In genomic region chr4:10629394-10629793, GRCh38 we compare ENCODE assay signal across 26 cellular contexts. TPM values are rescaled to one million over a fixed set of nuclear protein-coding genes. Genes with fewer than 3 reads are reported as not detected.
DNase-seq lines count a peak whose midpoint lies in the region; ATAC-seq, FAIRE-seq and TF ChIP-seq lines count a peak whose summit lies in the region.
"Had no signal": no experiment of that assay in that cellular context is flagged by ENCODE, and none has a peak within 500 bp of the region (broad histone marks: within the 10 kb centered on the region; RNA-seq: fewer than 3 reads in every experiment).

No MANE protein-coding gene starts in this region.

- no peak overlapping the region for H3K9ac ChIP-seq in GM12878 (ENCODE audit: control insufficient read depth, insufficient read depth, low read length)

- no peak for TF ChIP-seq EP300 in GM12878 (IDR thresholded peaks at IDR 0.05; ENCODE audit: borderline replicate concordance in 1 of 2, control insufficient read depth in 1 of 2, low read depth in 2 of 2, low read length in 2 of 2)

- CTCF ChIA-PET in GM12878 (lab: Yijun Ruan, JAX) = interaction anchor here (0.9 kb wide), 1 partner anchor 589 kb away, joined by 5 read pairs; no protein-coding TSS in a partner anchor

- peaks cover 4% of the 10 kb centered on the region; the same call in 1 of the 2 replicates for H3K4me1 ChIP-seq in GM12878 (ENCODE audit: control insufficient read depth, insufficient read depth, low read length)
- H3K4me1 ChIP-seq: gastrocnemius medialis, uterus had no signal

- H3K27me3 ChIP-seq in GM12878 (replicated peaks in 1 of 2; ENCODE audit: control insufficient read depth in 2 of 2, insufficient read depth in 2 of 2, low read length in 1 of 2) (no peaks in the 10 kb centered on the region), MG63 (no peaks in the 10 kb centered on the region)
- H3K27me3 ChIP-seq: gastrocnemius medialis, uterus had no signal

- TF ChIP-seq POLR2A in GM12878 (IDR thresholded peaks at IDR 0.05; ENCODE audit: low read depth, low read length) = no peak

- in situ Hi-C loops in GM12878 (cut with MboI) = no loop called here

- H3K36me3 ChIP-seq in GM12878 (ENCODE audit: control insufficient read depth in 2 of 2, insufficient read depth in 2 of 2, low read length in 1 of 2) (peaks cover 0 to 3% of the 10 kb centered on the region in 2 experiments; a peak in 2 of 4 replicates), MG63 (no peaks in the 10 kb centered on the region)
- H3K36me3 ChIP-seq: gastrocnemius medialis, uterus had no signal

- RAD21 ChIA-PET in GM12878 (lab: Charles Lee; ENCODE audit: unreplicated experiment) = interaction anchor here (1.3 to 1.7 kb wide), 2 partner anchors 9 to 61 kb away, joined by 3 to 4 read pairs; no protein-coding TSS in a partner anchor

- H3K79me2 ChIP-seq in GM12878 (ENCODE audit: control insufficient read depth, insufficient read depth, low read length) = no peaks in the 10 kb centered on the region

- H3K4me2 ChIP-seq in GM12878 (ENCODE audit: control insufficient read depth, insufficient read depth) = no peak overlapping the region

- H3K4me3 ChIP-seq in GM12865 (ENCODE audit: low read depth, low read length) (no peak overlapping the region), GM12878 (no peak overlapping the region), MG63 (no peak overlapping the region)
- H3K4me3 ChIP-seq: gastrocnemius medialis, uterus had no signal

- 20% methylated on average over 4 of the region's 4 CpGs for WGBS in GM12878 (ENCODE audit: insufficient coverage, insufficient replicate concordance, low lambda C conversion rate, missing lambda C conversion rate)

- peak; percentile 75 for ATAC-seq in GM19463 (IDR thresholded peaks at IDR 0.05; ENCODE audit: unreplicated experiment)
- ATAC-seq in HG03378 (IDR thresholded peaks at IDR 0.05; ENCODE audit: unreplicated experiment) = peak; percentile 56
- peak; percentile 89 for ATAC-seq in GM12878
- no peak for ATAC-seq in HG03520 (IDR thresholded peaks at IDR 0.05; ENCODE audit: unreplicated experiment)
- ATAC-seq in HG03175 (IDR thresholded peaks at IDR 0.05; ENCODE audit: unreplicated experiment) = no peak
- ATAC-seq: gastrocnemius medialis, left lobe of liver had no signal

- H3K9me3 ChIP-seq in GM12878 (replicated peaks; ENCODE audit: control insufficient read depth, insufficient read depth, low read length) (no peaks in the 10 kb centered on the region), MG63 (no peaks in the 10 kb centered on the region)
- H3K9me3 ChIP-seq: gastrocnemius medialis, uterus had no signal

- SMC1A ChIA-PET in GM12878 (lab: Charles Lee; ENCODE audit: uncharacterized antibody, unreplicated experiment) = interaction anchor here (0.9 to 1.0 kb wide), 2 partner anchors 48 to 638 kb away, joined by 3 read pairs; no protein-coding TSS in a partner anchor

- no peak overlapping the region for H2AFZ ChIP-seq in GM12878 (ENCODE audit: control insufficient read depth, low read depth, low read length)

- no peak for TF ChIP-seq CTCF in GM12865 (IDR thresholded peaks at IDR 0.05; ENCODE audit: insufficient read depth, low read depth, low read length, missing control alignments)
- TF ChIP-seq CTCF in GM12878 (IDR thresholded peaks at IDR 0.05 in 2 of 3, conservative IDR thresholded peaks at IDR 0.05 in 1 of 3; ENCODE audit: control insufficient read depth in 2 of 3, extremely low read depth in 1 of 3, insufficient read depth in 1 of 3, low read depth in 3 of 3, low read length in 3 of 3) = no peak

- no TSS peak for BruUV-seq in GM12878 (replicated peaks; lab: Mats Ljungman, UMichigan)

- no peaks in the 10 kb centered on the region for H4K20me1 ChIP-seq in GM12878 (ENCODE audit: control insufficient read depth, insufficient read depth)

- intact Hi-C loops in GM12878 (cut with micrococcal nuclease; ENCODE audit: unreplicated experiment) = loop anchor here (2.0 to 10.0 kb wide), 3 partner anchors 53 to 175 kb away; partner anchors contain the start of gene CLNK

- POLR2A ChIA-PET in GM12878 (lab: Charles Lee) = no interaction called here

- no peak overlapping the region for H3K27ac ChIP-seq in GM12878 (ENCODE audit: control insufficient read depth, insufficient read depth)
- H3K27ac ChIP-seq: gastrocnemius medialis, uterus had no signal

- no peak for FAIRE-seq in GM12878 (lab: Jason Lieb, UNC)
- FAIRE-seq: TTC549 had no signal

- no peak for TF ChIP-seq RAD21 in GM12878 (IDR thresholded peaks at IDR 0.05; ENCODE audit: insufficient read depth, low read depth, low read length)

- DNase-seq in GM12865 (ENCODE audit: low read depth) (peak; percentile 50), GM12878 (ENCODE audit: low read depth, low spot score) (no peak), SHP77 treated with DMSO at 0.1 percent for 48 hours (lab: John Stamatoyannopoulos, UW) (no peak), MG63 (no peak)
- DNase-seq: activated CD4-positive, alpha-beta T cell treated with anti-CD3 and anti-CD28 coated beads, Interleukin-2, amount 50 U/mL, for 1 hour; caudate nucleus; erythroblast; gastrocnemius medialis; H7; NCI-H1930; NCI-H446; RPMI8226; stimulated activated CD4-positive, alpha-beta T cell treated with anti-CD3 and anti-CD28 coated beads, Interleukin-2, amount 100 ng/mL, for 48 hours; substantia nigra; uterus had no signal

TF ChIP-seq in GM12878, 131 proteins besides CTCF, POLR2A, EP300 and RAD21 (continues in another document):
- TF ChIP-seq ZBTB11 (CRISPR knock-in tag; IDR thresholded peaks at IDR 0.05) = no peak
- TF ChIP-seq NR2C1 (IDR thresholded peaks at IDR 0.05) = no peak
- no peak for TF ChIP-seq LARP7 (IDR thresholded peaks at IDR 0.05)
- TF ChIP-seq BCL11A (IDR thresholded peaks at IDR 0.05; ENCODE audit: low read depth, low read length) = peak; percentile 61; the same call in 1 of the 2 replicates
- TF ChIP-seq NRF1 (conservative IDR thresholded peaks at IDR 0.05; ENCODE audit: low read depth, low read length) = no peak
- no peak for TF ChIP-seq RBBP5 (conservative IDR thresholded peaks at IDR 0.05)
- TF ChIP-seq ZNF622 (IDR thresholded peaks at IDR 0.05) = no peak
- TF ChIP-seq E2F8 (IDR thresholded peaks at IDR 0.05; ENCODE audit: low read depth, partially characterized antibody) = no peak

RNA-seq across cellular contexts. Expression of gene CLNK, which starts 55.2 kb away (rescaled TPM):
- 19.6 and 20.8 TPM in 2 replicates for total RNA-seq in GM12878 (2013; cell fraction: nucleolus; rRNA removed)
- total RNA-seq in GM12878 (2014; rRNA removed) = 2.1 and 2.2 TPM in 2 replicates
- total RNA-seq in GM12878 (2014; rRNA removed; fragmentation: Illumina TruSeq; extraction: Trizol) = 2.3 and 2.8 TPM in 2 replicates
- 2.5 and 2.8 TPM in 2 replicates for total RNA-seq in GM12878 (2021)
- 0.91 TPM for polyA plus RNA-seq in GM12878 (2011; ENCODE audit: low read depth)
- 14.3 and 19.3 TPM in 2 replicates for polyA plus RNA-seq in GM12878 (2011; rRNA removed)
- 5.8 and 6.3 TPM in 2 replicates for polyA plus RNA-seq in GM12878 (2011; cell fraction: cytosol; rRNA removed)
- 16.8 and 20.7 TPM in 2 replicates for polyA plus RNA-seq in GM12878 (2011; cell fraction: nucleus; rRNA removed)
- 1.4 and 1.9 TPM in 2 replicates for polyA plus RNA-seq in GM12878 (2012)
- 2.9 and 3.1 TPM in 2 replicates for polyA plus RNA-seq in GM12878 (2014; fragmentation: Illumina TruSeq; extraction: Trizol)
- polyA plus RNA-seq in GM12878 (2014; fragmentation: Nextera tagmentation; extraction: Ambion mirVana) = 1 to 10 TPM; 2.1 to 2.6 TPM
- 2.8 and 3.2 TPM in 2 replicates for polyA plus RNA-seq in GM12878 (2014; rRNA removed)
- 1 to 10 TPM; 2.1 to 3.0 TPM for polyA plus RNA-seq in GM12878 (2016; fragmentation: Nextera tagmentation; extraction: Ambion mirVana)
- 13.6 and 16.8 TPM in 2 replicates for polyA minus RNA-seq in GM12878 (2011; rRNA and poly(A)+ RNA removed)
- 1.6 and 4.1 TPM in 2 replicates for polyA minus RNA-seq in GM12878 (2011; cell fraction: cytosol; rRNA and poly(A)+ RNA removed)
- polyA minus RNA-seq in GM12878 (2011; cell fraction: nucleus; rRNA and poly(A)+ RNA removed) = 14.6 and 15.8 TPM in 2 replicates
- total RNA-seq in MG63 (2014; rRNA removed; shearing (Covaris generic); ENCODE audit: low replicate concordance) = not detected in 2 replicates
- total RNA-seq: Daoy, gastrocnemius medialis, H7, left lobe of liver, mesothelial cell of epicardium, neural crest cell, progenitor cell of endocrine pancreas, skeletal muscle tissue, uterus had no signal

Comparison
In these comparisons a context has a peak if more than half of its experiments do, and no peak if none do; other contexts are left out.
1. ATAC-seq: peak in GM19463 (single experiment), HG03378 (single experiment) and GM12878 (single experiment); none in HG03520 (single experiment) and HG03175 (single experiment).